ENCODE assay signal across 20 cellular contexts in the genomic region with DNA sequence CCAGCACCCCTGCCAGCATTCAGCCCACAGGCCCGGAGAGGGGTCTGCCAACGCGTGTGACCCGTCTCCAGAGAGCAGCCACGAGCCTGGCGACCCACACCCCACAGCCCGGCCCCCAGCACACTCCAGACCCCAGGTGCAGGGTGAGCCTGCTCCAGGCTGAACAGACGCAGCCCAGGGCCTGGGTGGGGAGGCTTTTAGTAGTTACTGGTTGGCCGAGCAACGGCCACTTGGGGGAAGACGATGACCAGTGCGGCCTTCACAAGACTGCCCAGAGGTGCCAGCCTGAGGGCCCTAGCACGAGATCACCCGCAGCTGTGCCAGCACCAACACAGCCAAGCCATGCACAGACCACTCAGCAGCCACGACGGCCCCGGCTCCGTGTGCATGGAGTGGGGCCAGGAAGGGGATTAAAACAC. TPM values are rescaled to one million over a fixed set of nuclear protein-coding genes. Genes with fewer than 3 reads are reported as not detected.
DNase-seq lines count a peak whose midpoint lies in the region; ATAC-seq and TF ChIP-seq lines count a peak whose summit lies in the region.
"Had no signal": no experiment of that assay in that cellular context is flagged by ENCODE, and none has a peak within 500 bp of the region (broad histone marks: within the 10 kb centered on the region; RNA-seq: fewer than 3 reads in every experiment).

No MANE protein-coding gene starts in this region.

- no peak overlapping the region for H3K4ac ChIP-seq in neuronal stem cell (ENCODE audit: low read length)

- H2BK120ac ChIP-seq in neuronal stem cell (ENCODE audit: low read depth, low read length), result no peak overlapping the region

- H3K27me3 ChIP-seq in A673 (replicated peaks; ENCODE audit: insufficient read depth, low read depth, low read length, poor library complexity) (no peaks in the 10 kb centered on the region), adrenal gland (no peaks in the 10 kb centered on the region), left ventricle myocardium inferior (ENCODE audit: low read depth) (no peaks in the 10 kb centered on the region), neuronal stem cell (ENCODE audit: control insufficient read depth in 3 of 3, insufficient read depth in 3 of 3, low read depth in 1 of 3, low read length in 3 of 3) (no peaks in the 10 kb centered on the region), HAP-1 (ENCODE audit: low read depth) (no peaks in the 10 kb centered on the region)

- no peak for TF ChIP-seq POLR2A in adrenal gland (IDR thresholded peaks at IDR 0.05)

- no peak overlapping the region for H2BK15ac ChIP-seq in neuronal stem cell (ENCODE audit: low read length)

- H4K91ac ChIP-seq in neuronal stem cell (ENCODE audit: low read depth, low read length, poor library complexity), result no peak overlapping the region

- no peak overlapping the region for H2BK5ac ChIP-seq in neuronal stem cell (ENCODE audit: low read length)

- POLR2A ChIA-PET in A673 (lab: Charles Lee; ENCODE audit: low non-redundant PET), result no interaction called here

- H3K36me3 ChIP-seq in A673 (ENCODE audit: insufficient read depth, low read length, poor library complexity, severe bottlenecking), result peaks cover 47% of the 10 kb centered on the region
- peaks cover 0 to 39% of the 10 kb centered on the region in 2 donors for H3K36me3 ChIP-seq in adrenal gland (replicated peaks in 1 of 2)
- H3K36me3 ChIP-seq in left ventricle myocardium inferior, result peaks cover 41% of the 10 kb centered on the region
- H3K36me3 ChIP-seq in neuronal stem cell (replicated peaks in 1 of 2; ENCODE audit: control insufficient read depth in 2 of 2, insufficient read depth in 2 of 2, low read length in 2 of 2), result peaks cover 47 to 85% of the 10 kb centered on the region in 2 donors
- peaks cover 38% of the 10 kb centered on the region for H3K36me3 ChIP-seq in HAP-1 (replicated peaks)

- in situ Hi-C loops in HAP-1 (cut with MboI; ENCODE audit: low sequenced_read_pairs), result no loop called here

- CTCF ChIA-PET in A673 (lab: Charles Lee), result no interaction called here

- H3K18ac ChIP-seq in neuronal stem cell (ENCODE audit: low read length), result peak overlapping the region; percentile 33

- H3K4me1 ChIP-seq in A673 (ENCODE audit: insufficient read depth, low read length, poor library complexity, severe bottlenecking) (peaks cover 21% of the 10 kb centered on the region), adrenal gland (replicated peaks in 1 of 2) (peaks cover 4 to 19% of the 10 kb centered on the region in 2 donors), left ventricle myocardium inferior (peaks cover 35% of the 10 kb centered on the region), neuronal stem cell (ENCODE audit: control insufficient read depth in 2 of 2, insufficient read depth in 1 of 2, low read depth in 1 of 2, low read length in 2 of 2) (no peaks in the 10 kb centered on the region), HAP-1 (no peaks in the 10 kb centered on the region)
- H3K4me1 ChIP-seq: Caco-2, prostate gland had no signal

- BruUV-seq in A673 (replicated peaks; lab: Mats Ljungman, UMichigan), result no TSS peak

- H2AK5ac ChIP-seq in neuronal stem cell (ENCODE audit: low read depth, low read length), result no peak overlapping the region

- peaks cover 44% of the 10 kb centered on the region for H3K79me1 ChIP-seq in neuronal stem cell (ENCODE audit: low read depth, low read length)

- no peak overlapping the region for H3K4me3 ChIP-seq in A673 (ENCODE audit: low read depth, low read length, poor library complexity, severe bottlenecking)
- no peak overlapping the region for H3K4me3 ChIP-seq in adrenal gland
- H3K4me3 ChIP-seq in left ventricle myocardium inferior, result no peak overlapping the region
- no peak overlapping the region for H3K4me3 ChIP-seq in neuronal stem cell (ENCODE audit: low read length in 2 of 2)
- H3K4me3 ChIP-seq in HAP-1, result no peak overlapping the region
- H3K4me3 ChIP-seq: prostate gland had no signal

- DNase-seq in A673 (ENCODE audit: low spot score) (no peak), adrenal gland (peak in 4 of 7 donors; percentile 42 to 56 (median 50)), left ventricle myocardium inferior (peak; percentile 23), neuronal stem cell (ENCODE audit: low spot score) (no peak), left lobe of liver (ENCODE audit: low spot score) (no peak), HAP-1 (ENCODE audit: low spot score in 2 of 2) (no peak)
- no peak for DNase-seq in activated effector memory CD4-positive, alpha-beta T cell treated with Interleukin-2 at 50 U/mL for 16 hours
- DNase-seq: activated CD4-positive, alpha-beta T cell treated with anti-CD3 and anti-CD28 coated beads, Interleukin-2, amount 50 U/mL, for 1 hour; activated naive CD4-positive, alpha-beta T cell treated with anti-CD3 and anti-CD28 coated beads, Interleukin-2, amount 10 ng/mL, durations not matched to agents 7 days and 5 days; Caco-2; DND-41; erythroblast; NCI-H1930; NCI-H2227 treated with DMSO at 0.1 percent for 48 hours; stimulated activated CD4-positive, alpha-beta T cell treated with anti-CD3 and anti-CD28 coated beads, Interleukin-12 subunit alpha, Interleukin-12 subunit beta, amount 100 ng/mL, for 4 hours; stimulated activated CD4-positive, alpha-beta T cell treated with anti-CD3 and anti-CD28 coated beads, Interleukin-4, amount 100 ng/mL, for 24 hours; stimulated activated naive CD4-positive, alpha-beta T cell treated with Interleukin-2 at 50 U/mL for 16 hours had no signal

- WGBS in adrenal gland, 4 donors, result 44 to 69% (median 65%) methylated on average over 6 to 18 of the region's 18 CpGs
- whole genome bisulfite sequencing in neuronal stem cell (ENCODE audit: extremely low coverage in 2 of 2, insufficient read length in 2 of 2, insufficient replicate concordance in 1 of 2), 2 donors, result no CpG with 5 or more reads among the region's 18 CpGs

- intact Hi-C loops in A673 (cut with micrococcal nuclease; ENCODE audit: unreplicated experiment), result no loop called here
- intact Hi-C loops in adrenal gland (cut with DNase I), result loop anchor here (10.0 kb wide), 1 partner anchor 135 kb away; a partner anchor contains a TSS
- intact Hi-C loops in left ventricle myocardium inferior (cut with micrococcal nuclease), result no loop called here

- TF ChIP-seq CTCF in A673 (conservative IDR thresholded peaks at IDR 0.05; ENCODE audit: low read depth, low read length) (no peak), adrenal gland (IDR thresholded peaks at IDR 0.05) (no peak), left ventricle myocardium inferior (IDR thresholded peaks at IDR 0.05; ENCODE audit: borderline replicate concordance) (no peak)

- H3K14ac ChIP-seq in neuronal stem cell (ENCODE audit: low read length), result no peak overlapping the region

- no peak overlapping the region for H3K9ac ChIP-seq in neuronal stem cell (ENCODE audit: low read depth, low read length, poor library complexity)

- no peak overlapping the region for H2BK12ac ChIP-seq in neuronal stem cell (ENCODE audit: low read length)

- ATAC-seq in left lobe of liver, result no peak
- ATAC-seq in HG03520 (IDR thresholded peaks at IDR 0.05; ENCODE audit: unreplicated experiment), result no peak

- no peak overlapping the region for H3K4me2 ChIP-seq in neuronal stem cell (ENCODE audit: insufficient read depth, low read length, poor library complexity, severe bottlenecking)

- H2AFZ ChIP-seq in neuronal stem cell (ENCODE audit: low read length), result no peak overlapping the region

- no peak overlapping the region for H4K8ac ChIP-seq in neuronal stem cell (ENCODE audit: low read depth, low read length)

- H3K9me3 ChIP-seq in A673 (ENCODE audit: low read depth, low read length, poor library complexity, severe bottlenecking) (no peaks in the 10 kb centered on the region), adrenal gland (replicated peaks in 1 of 3) (no peaks in the 10 kb centered on the region), left ventricle myocardium inferior (replicated peaks) (no peaks in the 10 kb centered on the region), neuronal stem cell (replicated peaks in 1 of 2; ENCODE audit: control insufficient read depth in 2 of 2, insufficient read depth in 1 of 2, low read depth in 1 of 2, low read length in 2 of 2) (no peaks in the 10 kb centered on the region), HAP-1 (no peaks in the 10 kb centered on the region)
- H3K9me3 ChIP-seq: Caco-2, prostate gland had no signal

- H3K23ac ChIP-seq in neuronal stem cell (ENCODE audit: low read depth, low read length, poor library complexity), result no peak overlapping the region

- H3K27ac ChIP-seq in A673 (ENCODE audit: low read depth, low read length, poor library complexity, severe bottlenecking) (peak overlapping the region; percentile 61), adrenal gland (peak overlapping the region in 1 of 5 donors; percentile 71), left ventricle myocardium inferior (replicated peaks) (peak overlapping the region; percentile 1), neuronal stem cell (replicated peaks; ENCODE audit: low read length) (no peak overlapping the region)
- H3K27ac ChIP-seq: HL-60, prostate gland had no signal

RNA-seq across cellular contexts. Expression of a gene that starts 47.8 kb away (rescaled TPM):
- total RNA-seq in A673 (2021), result 47.2 and 51.2 TPM in 2 replicates
- 10 to 100 TPM; 17.8 to 62.4 (median 28.6) TPM for total RNA-seq in adrenal gland
- polyA plus RNA-seq in adrenal gland, result 10 to 100 TPM in 2 of 3 donors, 1 to 10 TPM in 1; 9.4 to 29.8 (median 26.9) TPM
- 14.9 TPM for total RNA-seq in left ventricle myocardium inferior
- 21.8 TPM for polyA plus RNA-seq in neuronal stem cell (2013, experiment 1 of 2)
- polyA plus RNA-seq in neuronal stem cell (2013, experiment 2 of 2), result 22.7 TPM
- 17.9 TPM for total RNA-seq in left lobe of liver

Comparison
In these comparisons a context has a peak if more than half of its experiments do, and no peak if none do; other contexts are left out.
1. DNase-seq: peak in adrenal gland (4 of 7) and left ventricle myocardium inferior (single experiment); none in A673 (single experiment), neuronal stem cell (single experiment), left lobe of liver (single experiment), activated effector memory CD4-positive, alpha-beta T cell treated with Interleukin-2 at 50 U/mL for 16 hours (single experiment) and HAP-1 (0 of 2).
2. intact Hi-C loops: an anchor here in adrenal gland (10.0 kb wide); none called in A673 and left ventricle myocardium inferior.